Comparison of ENCODE assay signal across 21 cellular contexts in genomic region chr3:177470200-177470941, GRCh38.
A peak's percentile ranks its signal among the peaks of the same experiment; 100 is the strongest.
DNase-seq lines count a peak whose midpoint lies in the region; ATAC-seq, FAIRE-seq and TF ChIP-seq lines count a peak whose summit lies in the region.
"Had no signal": no experiment of that assay in that cellular context is flagged by ENCODE, and none has a peak within 500 bp of the region (broad histone marks: within the 10 kb centered on the region; RNA-seq: fewer than 3 reads in every experiment).

No MANE protein-coding gene starts in this region.

- H4K20me1 ChIP-seq in HepG2 (ENCODE audit: insufficient read depth, low read length) = no peaks in the 10 kb centered on the region

- TF ChIP-seq RAD21 in HepG2 (CRISPR knock-in tag; IDR thresholded peaks at IDR 0.05) = no peak

- TF ChIP-seq CTCF in HepG2 (CRISPR knock-in tag; IDR thresholded peaks at IDR 0.05) (no peak), right lobe of liver (IDR thresholded peaks at IDR 0.05) (no peak), astrocyte of the spinal cord (IDR thresholded peaks at IDR 0.05; ENCODE audit: low read depth, low read length) (no peak), mesothelial cell of epicardium (IDR thresholded peaks at IDR 0.05; ENCODE audit: unreplicated experiment) (no peak), tibial nerve (IDR thresholded peaks at IDR 0.05) (no peak), WERI-Rb-1 (IDR thresholded peaks at IDR 0.05; ENCODE audit: low read depth, low read length) (no peak)

- no peak for ATAC-seq in HepG2
- ATAC-seq in right lobe of liver = no peak
- ATAC-seq in GM19395 (IDR thresholded peaks at IDR 0.05; ENCODE audit: unreplicated experiment) = no peak
- ATAC-seq: A549; GM23338; stimulated activated naive B cell treated with anti-CD40 and anti-IgM and Interleukin-4, amounts not matched to agents 10 μg/mL and 1 μg/mL and 100 μg/mL, for 72 hours; upper lobe of right lung had no signal

- H3K36me3 ChIP-seq in HepG2 (replicated peaks in 1 of 2; ENCODE audit: control insufficient read depth in 1 of 2, insufficient read depth in 2 of 2, low read length in 2 of 2) = no peaks in the 10 kb centered on the region
- H3K36me3 ChIP-seq in right lobe of liver = no peaks in the 10 kb centered on the region
- H3K36me3 ChIP-seq in tibial nerve = no peaks in the 10 kb centered on the region
- H3K36me3 ChIP-seq in WERI-Rb-1 = no peaks in the 10 kb centered on the region
- H3K36me3 ChIP-seq: upper lobe of right lung had no signal

- BruUV-seq in HepG2 (replicated peaks; lab: Mats Ljungman, UMichigan) = no TSS peak

- 70% methylated on average over 8 of the region's 8 CpGs for WGBS in HepG2 (ENCODE audit: low lambda C conversion rate)
- 92% methylated on average over 7 of the region's 8 CpGs for WGBS in right lobe of liver (ENCODE audit: insufficient coverage, low coverage, low lambda C conversion rate, missing lambda C conversion rate)
- 84 to 87% methylated on average over 8 of the region's 8 CpGs for WGBS in tibial nerve, 2 donors

- intact Hi-C loops in HepG2 (cut with micrococcal nuclease; ENCODE audit: unreplicated experiment) (loop anchor here (10.0 kb wide), 1 partner anchor 416 kb away; no protein-coding TSS in a partner anchor), right lobe of liver (cut with DNase I) (no loop called here)

- H3K4me1 Mint-ChIP-seq in mesothelial cell of epicardium = peaks cover 27% of the 10 kb centered on the region

- H3K79me2 ChIP-seq in HepG2 (ENCODE audit: insufficient read depth, low read length) = no peaks in the 10 kb centered on the region

- no peak overlapping the region for H3K4me2 ChIP-seq in HepG2 (ENCODE audit: low read depth, low read length)
- H3K4me2 ChIP-seq: A549, GM23338 had no signal

- CTCF ChIA-PET in HepG2 (lab: Yijun Ruan, JAX; ENCODE audit: low intra/inter-chr PET ratio, low total read pairs) = no interaction called here

- H3K4me1 ChIP-seq in HepG2 (ENCODE audit: insufficient read depth, low read length) (peaks cover 13% of the 10 kb centered on the region), right lobe of liver (peaks cover 0 to 6% (median 0%) of the 10 kb centered on the region in 4 donors), tibial nerve (peaks cover 0 to 7% (median 0%) of the 10 kb centered on the region in 4 donors)
- H3K4me1 ChIP-seq: upper lobe of right lung had no signal

- in situ Hi-C loops in HepG2 (cut with HindIII; ENCODE audit: extremely low pct_ligation_motif_present, low pct_unique_long_range_greater_than_20kb) = no loop called here
- in situ Hi-C loops in astrocyte of the spinal cord (cut with HindIII; ENCODE audit: low sequenced_read_pairs) = no loop called here

- no peaks in the 10 kb centered on the region for H3K36me3 Mint-ChIP-seq in mesothelial cell of epicardium
- H3K36me3 Mint-ChIP-seq: CD4-positive, CD25-positive, alpha-beta regulatory T cell; stimulated activated naive B cell treated with anti-CD40 and anti-IgM and Interleukin-4, amounts not matched to agents 10 μg/mL and 1 μg/mL and 100 μg/mL, for 72 hours had no signal

- no peak overlapping the region for H3K4me3 Mint-ChIP-seq in mesothelial cell of epicardium
- H3K4me3 Mint-ChIP-seq: activated naive CD4-positive, alpha-beta T cell treated with anti-CD3 and anti-CD28 coated beads for 36 hours; CD4-positive, CD25-positive, alpha-beta regulatory T cell; GM23338; stimulated activated naive B cell treated with anti-CD40 and anti-IgM and Interleukin-4, amounts not matched to agents 10 μg/mL and 1 μg/mL and 100 μg/mL, for 72 hours; T-helper 2 cell treated with Interferon-gamma antibody and Interleukin-4, amounts not matched to agents 5 μg/mL and 100 μg/mL, for 36 hours had no signal

- no peak for TF ChIP-seq EP300 in HepG2 (IDR thresholded peaks at IDR 0.05; ENCODE audit: low read depth in 2 of 2, low read length in 2 of 2)
- TF ChIP-seq EP300 in HepG2 (CRISPR knock-in tag; IDR thresholded peaks at IDR 0.05; ENCODE audit: borderline replicate concordance) = no peak
- no peak for TF ChIP-seq EP300 in tibial nerve (IDR thresholded peaks at IDR 0.05)

- H3K27me3 Mint-ChIP-seq in mesothelial cell of epicardium (ENCODE audit: low read depth) = no peaks in the 10 kb centered on the region
- H3K27me3 Mint-ChIP-seq: CD4-positive, CD25-positive, alpha-beta regulatory T cell; stimulated activated naive B cell treated with anti-CD40 and anti-IgM and Interleukin-4, amounts not matched to agents 10 μg/mL and 1 μg/mL and 100 μg/mL, for 72 hours had no signal

- no peak for FAIRE-seq in HepG2 (lab: Jason Lieb, UNC)
- FAIRE-seq: A549 had no signal

- H3K9ac ChIP-seq in HepG2 (ENCODE audit: insufficient read depth, low read depth, low read length) = no peak overlapping the region

- H3K27ac ChIP-seq in HepG2 (ENCODE audit: extremely low read length, insufficient read depth, low read length) = no peak overlapping the region
- no peak overlapping the region for H3K27ac ChIP-seq in right lobe of liver
- no peak overlapping the region for H3K27ac ChIP-seq in tibial nerve
- no peak overlapping the region for H3K27ac ChIP-seq in WERI-Rb-1
- H3K27ac ChIP-seq: A549, upper lobe of right lung had no signal

- peaks cover 7% of the 10 kb centered on the region for H3K9me3 Mint-ChIP-seq in mesothelial cell of epicardium
- H3K9me3 Mint-ChIP-seq: activated naive CD4-positive, alpha-beta T cell treated with anti-CD3 and anti-CD28 coated beads for 36 hours; GM23338; T-helper 2 cell treated with Interferon-gamma antibody and Interleukin-4, amounts not matched to agents 5 μg/mL and 100 μg/mL, for 36 hours had no signal

- no peak for TF ChIP-seq POLR2A in HepG2 (IDR thresholded peaks at IDR 0.05; ENCODE audit: insufficient read depth in 1 of 2, low read depth in 2 of 2, low read length in 2 of 2)
- TF ChIP-seq POLR2A in right lobe of liver (IDR thresholded peaks at IDR 0.05) = no peak
- no peak for TF ChIP-seq POLR2A in tibial nerve (IDR thresholded peaks at IDR 0.05)

- POLR2A ChIA-PET in HepG2 (lab: Yijun Ruan, JAX) = no interaction called here

- H3K9me3 ChIP-seq in HepG2 (ENCODE audit: low read length) = no peaks in the 10 kb centered on the region
- H3K9me3 ChIP-seq in right lobe of liver = no peaks in the 10 kb centered on the region
- no peaks in the 10 kb centered on the region for H3K9me3 ChIP-seq in tibial nerve
- H3K9me3 ChIP-seq in WERI-Rb-1 (ENCODE audit: severe bottlenecking) = no peaks in the 10 kb centered on the region
- H3K9me3 ChIP-seq: A549, upper lobe of right lung had no signal

- H3K27me3 ChIP-seq in HepG2 (ENCODE audit: control insufficient read depth in 1 of 2, insufficient read depth in 2 of 2, low read length in 2 of 2) = no peaks in the 10 kb centered on the region
- no peaks in the 10 kb centered on the region for H3K27me3 ChIP-seq in right lobe of liver
- no peaks in the 10 kb centered on the region for H3K27me3 ChIP-seq in tibial nerve
- H3K27me3 ChIP-seq in WERI-Rb-1 (ENCODE audit: insufficient read depth, low read depth, severe bottlenecking) = no peaks in the 10 kb centered on the region
- H3K27me3 ChIP-seq: upper lobe of right lung had no signal

- peak overlapping the region; percentile 60 for H2AFZ ChIP-seq in HepG2 (ENCODE audit: low read length)
- H2AFZ ChIP-seq: GM23338 had no signal

- DNase-seq in HepG2 (ENCODE audit: low spot score) (no peak), right lobe of liver (no peak), astrocyte of the spinal cord (ENCODE audit: low read depth, low spot score) (peak; percentile 38), mesothelial cell of epicardium (ENCODE audit: low spot score in 2 of 2, unreplicated experiment in 2 of 2) (no peak), HK-2 (ENCODE audit: unreplicated experiment) (no peak), tibial nerve (ENCODE audit: low spot score in 2 of 2) (no peak), WERI-Rb-1 (no peak)
- DNase-seq: activated CD4-positive, alpha-beta T cell treated with anti-CD3 and anti-CD28 coated beads for 4 hours; activated CD8-positive, alpha-beta memory T cell treated with anti-CD3 and anti-CD28 coated beads, Interleukin-2, amount 50 U/mL, for 4 hours; activated naive CD4-positive, alpha-beta T cell treated with anti-CD3 and anti-CD28 coated beads for 36 hours; CD4-positive, CD25-positive, alpha-beta regulatory T cell; DMS79 treated with DMSO at 0.1 percent for 48 hours; effector CD8-positive, alpha-beta T cell; Right ventricle myocardium superior; stimulated activated naive B cell treated with anti-CD40 and anti-IgM and Interleukin-4, amounts not matched to agents 10 μg/mL and 1 μg/mL and 100 μg/mL, for 72 hours; upper lobe of right lung had no signal

- H3K4me3 ChIP-seq in HepG2 (replicated peaks in 1 of 3; ENCODE audit: insufficient read depth in 1 of 3, low read depth in 2 of 3, low read length in 3 of 3) (no peak overlapping the region), right lobe of liver (no peak overlapping the region), astrocyte of the spinal cord (ENCODE audit: low read depth, low read length) (no peak overlapping the region), tibial nerve (no peak overlapping the region), WERI-Rb-1 (ENCODE audit: low read depth, low read length) (no peak overlapping the region)
- H3K4me3 ChIP-seq: A549, GM23338, lung, upper lobe of right lung had no signal

- H3K27ac Mint-ChIP-seq in mesothelial cell of epicardium = peak overlapping the region; percentile 64
- H3K27ac Mint-ChIP-seq: activated naive CD4-positive, alpha-beta T cell treated with anti-CD3 and anti-CD28 coated beads for 36 hours; GM23338; stimulated activated naive B cell treated with anti-CD40 and anti-IgM and Interleukin-4, amounts not matched to agents 10 μg/mL and 1 μg/mL and 100 μg/mL, for 72 hours; T-helper 2 cell treated with Interferon-gamma antibody and Interleukin-4, amounts not matched to agents 5 μg/mL and 100 μg/mL, for 36 hours had no signal

TF ChIP-seq in HepG2, 621 proteins besides CTCF, POLR2A, EP300 and RAD21:
- peak in 1 of 2 experiments; percentile 18; a peak in 1 of 4 replicates for TF ChIP-seq MAFK (conservative IDR thresholded peaks at IDR 0.05 in 1 of 2, IDR thresholded peaks at IDR 0.05 in 1 of 2; ENCODE audit: low read length in 2 of 2)
- TF ChIP-seq CHCHD3 (CRISPR knock-in tag; IDR thresholded peaks at IDR 0.05) = no peak
